Comparison of ENCODE assay signal across 12 cellular contexts in the genomic region with DNA sequence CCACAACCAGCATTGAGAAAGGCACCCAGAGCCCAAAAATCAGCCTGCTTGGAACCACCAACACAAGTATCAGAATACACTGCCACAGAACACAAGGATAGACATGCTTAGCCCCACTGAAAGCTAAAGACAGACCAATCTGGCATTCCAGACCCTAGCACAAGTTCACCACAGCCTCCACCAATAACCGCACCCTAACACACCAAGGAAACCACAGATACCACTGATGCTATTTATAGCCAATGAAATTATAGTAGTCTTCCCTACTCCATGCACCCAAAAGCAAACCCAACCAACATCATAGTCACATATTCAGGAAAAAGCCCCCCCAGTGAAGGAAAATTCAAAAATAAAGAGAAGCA.
A peak's percentile ranks its signal among the peaks of the same experiment; 100 is the strongest.
DNase-seq lines count a peak whose midpoint lies in the region; ATAC-seq, FAIRE-seq and TF ChIP-seq lines count a peak whose summit lies in the region.
"Had no signal": no experiment of that assay in that cellular context is flagged by ENCODE, and none has a peak within 500 bp of the region (broad histone marks: within the 10 kb centered on the region; RNA-seq: fewer than 3 reads in every experiment).

No MANE protein-coding gene starts in this region.

- no peak overlapping the region for H3K9ac ChIP-seq in kidney (ENCODE audit: low read length in 2 of 2)

- intact Hi-C loops in kidney (cut with DNase I): no loop called here

- no peak for TF ChIP-seq POLR2A in GM18505 (IDR thresholded peaks at IDR 0.05; ENCODE audit: borderline replicate concordance, extremely low read depth, insufficient read depth, insufficient read length)

- ATAC-seq in GM18505 (IDR thresholded peaks at IDR 0.05; ENCODE audit: unreplicated experiment): peak; percentile 45
- ATAC-seq in GM19438 (IDR thresholded peaks at IDR 0.05; ENCODE audit: low read depth, unreplicated experiment): peak; percentile 45
- ATAC-seq in HG02938 (IDR thresholded peaks at IDR 0.05; ENCODE audit: unreplicated experiment): peak; percentile 23
- ATAC-seq in GM21737 (IDR thresholded peaks at IDR 0.05; ENCODE audit: unreplicated experiment): no peak

- H3K4me1 ChIP-seq in kidney (ENCODE audit: control insufficient read depth in 1 of 2, insufficient read depth in 1 of 2, low read depth in 1 of 2, low read length in 2 of 2): no peaks in the 10 kb centered on the region
- H3K4me1 ChIP-seq: SJCRH30 had no signal

- TF ChIP-seq CTCF in kidney (IDR thresholded peaks at IDR 0.05; ENCODE audit: borderline replicate concordance, extremely low read depth, insufficient read depth): no peak

- H3K4me3 ChIP-seq in kidney (ENCODE audit: low read length in 2 of 2): no peak overlapping the region
- H3K4me3 ChIP-seq: SJCRH30 had no signal

- FAIRE-seq in kidney (lab: Jason Lieb, UNC): no peak

- H3K27ac ChIP-seq in kidney (ENCODE audit: low read depth in 2 of 2, low read length in 2 of 2): no peak overlapping the region
- H3K27ac ChIP-seq: SJCRH30 had no signal

- H3K36me3 ChIP-seq in kidney (ENCODE audit: control insufficient read depth in 1 of 2, insufficient read depth in 2 of 2, low read length in 2 of 2): no peaks in the 10 kb centered on the region
- H3K36me3 ChIP-seq: SJCRH30 had no signal

- H3K9me3 ChIP-seq in kidney (ENCODE audit: control insufficient read depth in 1 of 2, low read length in 2 of 2): peaks cover 0 to 2% of the 10 kb centered on the region in 2 donors
- H3K9me3 ChIP-seq: SJCRH30 had no signal

- peak; percentile 15 for DNase-seq in RPMI7951 (ENCODE audit: low read depth)
- DNase-seq in GM19238 (ENCODE audit: insufficient read length, low spot score): no peak
- no peak for DNase-seq in NCI-H1417 (lab: John Stamatoyannopoulos, UW)
- DNase-seq in kidney: no peak
- DNase-seq: activated CD4-positive, CD25-positive, alpha-beta regulatory T cell treated with anti-CD3 and anti-CD28 coated beads, Interleukin-2, amount 50 U/mL, for 72 hours; activated gamma-delta T cell treated with Interleukin-2 at 50 U/mL for 16 hours; cerebellar nuclear complex; SJCRH30 had no signal
